In the genomic region with DNA sequence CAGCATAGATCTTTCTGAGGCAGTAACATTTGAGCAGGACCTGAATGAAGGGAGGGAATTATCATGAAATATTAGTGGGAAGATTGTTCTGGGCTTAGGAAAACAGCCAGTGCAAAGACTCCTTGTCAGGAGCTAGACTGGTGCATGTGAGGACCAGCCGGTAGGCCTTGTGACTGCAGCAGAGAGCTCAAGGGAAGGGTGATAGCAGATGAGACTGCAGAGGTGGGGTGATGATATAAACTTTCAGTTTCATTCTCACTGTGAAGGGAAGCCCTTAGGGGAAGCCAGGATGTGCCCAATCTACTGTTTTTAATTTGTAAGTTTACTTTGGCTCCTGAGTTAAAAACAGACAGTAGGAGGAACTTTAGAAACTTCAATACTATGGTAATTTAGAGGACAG, we compare ENCODE assay signal across 8 cellular contexts. TPM values are rescaled to one million over a fixed set of nuclear protein-coding genes. Genes with fewer than 3 reads are reported as not detected.
DNase-seq lines count a peak whose midpoint lies in the region; ATAC-seq and TF ChIP-seq lines count a peak whose summit lies in the region.

No MANE protein-coding gene starts in this region.

- peak; percentile 93 for ATAC-seq in GM19438 (IDR thresholded peaks at IDR 0.05; ENCODE audit: low read depth, unreplicated experiment)
- ATAC-seq in HG03469 (IDR thresholded peaks at IDR 0.05; ENCODE audit: unreplicated experiment) = peak; percentile 98
- no peak for ATAC-seq in WTC11

- H3K4me1 Mint-ChIP-seq in activated CD4-positive, alpha-beta memory T cell treated with anti-CD3 and anti-CD28 coated beads for 36 hours (ENCODE audit: low read depth) = peaks cover 46% of the 10 kb centered on the region
- no peaks in the 10 kb centered on the region for H3K4me1 Mint-ChIP-seq in WTC11

- no peak overlapping the region for H3K4me3 Mint-ChIP-seq in activated CD4-positive, alpha-beta memory T cell treated with anti-CD3 and anti-CD28 coated beads for 36 hours
- H3K4me3 Mint-ChIP-seq in WTC11 = no peak overlapping the region

- peaks cover 4% of the 10 kb centered on the region for H3K9me3 Mint-ChIP-seq in activated CD4-positive, alpha-beta memory T cell treated with anti-CD3 and anti-CD28 coated beads for 36 hours
- peaks cover 3% of the 10 kb centered on the region; the same call in 1 of the 2 replicates for H3K9me3 Mint-ChIP-seq in WTC11

- no peaks in the 10 kb centered on the region for H3K36me3 Mint-ChIP-seq in activated CD4-positive, alpha-beta memory T cell treated with anti-CD3 and anti-CD28 coated beads for 36 hours
- H3K36me3 Mint-ChIP-seq in WTC11 = no peaks in the 10 kb centered on the region

- no peak overlapping the region for H3K4me3 ChIP-seq in fibroblast of villous mesenchyme (ENCODE audit: low read depth, low read length)

- intact Hi-C loops in activated CD4-positive, alpha-beta memory T cell treated with anti-CD3 and anti-CD28 coated beads for 36 hours (cut with micrococcal nuclease) = loop anchor here (1.0 kb wide), 3 partner anchors 18 to 49 kb away; no protein-coding TSS in a partner anchor

- H3K27me3 Mint-ChIP-seq in activated CD4-positive, alpha-beta memory T cell treated with anti-CD3 and anti-CD28 coated beads for 36 hours = peaks cover 12% of the 10 kb centered on the region
- H3K27me3 Mint-ChIP-seq in WTC11 (ENCODE audit: low read depth) = no peaks in the 10 kb centered on the region

- H3K27ac Mint-ChIP-seq in activated CD4-positive, alpha-beta memory T cell treated with anti-CD3 and anti-CD28 coated beads for 36 hours = peak overlapping the region; percentile 13
- no peak overlapping the region for H3K27ac Mint-ChIP-seq in WTC11

- TF ChIP-seq CTCF in fibroblast of villous mesenchyme (IDR thresholded peaks at IDR 0.05; ENCODE audit: insufficient read depth, low read depth, low read length) (no peak), WTC11 (IDR thresholded peaks at IDR 0.05) (no peak)

- DNase-seq in AG08396 (ENCODE audit: low spot score) (peak; percentile 23), fibroblast of villous mesenchyme (ENCODE audit: low read depth) (peak; percentile 77), WTC11 (ENCODE audit: low spot score) (no peak), HuH-7.5 (ENCODE audit: low spot score) (no peak)
- peak; percentile 72 for DNase-seq in activated CD4-positive, alpha-beta memory T cell treated with anti-CD3 and anti-CD28 coated beads for 36 hours
- DNase-seq in stimulated activated CD4-positive, alpha-beta T cell treated with anti-CD3 and anti-CD28 coated beads, TNF-alpha, amount 100 ng/mL, for 48 hours (ENCODE audit: low read depth in 3 of 3) = peak; percentile 32 to 34 (median 33)

- POLR2A ChIA-PET in activated CD4-positive, alpha-beta memory T cell treated with anti-CD3 and anti-CD28 coated beads for 36 hours (lab: Charles Lee) = interaction anchor here (0.6 to 1.4 kb wide), 8 partner anchors 9 to 408 kb away, joined by 3 to 6 read pairs (median 3); no protein-coding TSS in a partner anchor
- POLR2A ChIA-PET in WTC11 (lab: Charles Lee) = no interaction called here

- CTCF ChIA-PET in activated CD4-positive, alpha-beta memory T cell treated with anti-CD3 and anti-CD28 coated beads for 36 hours (lab: Charles Lee) = interaction anchor here (0.8 to 1.7 kb wide), 8 partner anchors 9 to 298 kb away, joined by 3 to 12 read pairs (median 4); no protein-coding TSS in a partner anchor
- CTCF ChIA-PET in WTC11 (lab: Charles Lee) = no interaction called here

TF ChIP-seq in WTC11, 78 proteins besides CTCF, POLR2A, EP300 and RAD21:
- TF ChIP-seq TP53 (CRISPR knock-in tag; IDR thresholded peaks at IDR 0.05) (no peak), GRHL2 (CRISPR knock-in tag; IDR thresholded peaks at IDR 0.05; ENCODE audit: insufficient replicate concordance, severe bottlenecking) (no peak), AFF4 (CRISPR knock-in tag; IDR thresholded peaks at IDR 0.05; ENCODE audit: borderline replicate concordance) (no peak), CREM (CRISPR knock-in tag; IDR thresholded peaks at IDR 0.05) (no peak), KAT7 (CRISPR knock-in tag; IDR thresholded peaks at IDR 0.05; ENCODE audit: borderline replicate concordance) (no peak), PRRX2 (CRISPR knock-in tag; IDR thresholded peaks at IDR 0.05) (no peak), SMAD4 (CRISPR knock-in tag; IDR thresholded peaks at IDR 0.05) (no peak), MLX (CRISPR knock-in tag; IDR thresholded peaks at IDR 0.05) (no peak), CREB1 (CRISPR knock-in tag; IDR thresholded peaks at IDR 0.05) (no peak)
- TF ChIP-seq, protein P1, sequence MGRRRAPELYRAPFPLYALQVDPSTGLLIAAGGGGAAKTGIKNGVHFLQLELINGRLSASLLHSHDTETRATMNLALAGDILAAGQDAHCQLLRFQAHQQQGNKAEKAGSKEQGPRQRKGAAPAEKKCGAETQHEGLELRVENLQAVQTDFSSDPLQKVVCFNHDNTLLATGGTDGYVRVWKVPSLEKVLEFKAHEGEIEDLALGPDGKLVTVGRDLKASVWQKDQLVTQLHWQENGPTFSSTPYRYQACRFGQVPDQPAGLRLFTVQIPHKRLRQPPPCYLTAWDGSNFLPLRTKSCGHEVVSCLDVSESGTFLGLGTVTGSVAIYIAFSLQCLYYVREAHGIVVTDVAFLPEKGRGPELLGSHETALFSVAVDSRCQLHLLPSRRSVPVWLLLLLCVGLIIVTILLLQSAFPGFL (CRISPR knock-in tag; IDR thresholded peaks at IDR 0.05; ENCODE audit: borderline replicate concordance) = no peak
- TF ChIP-seq, protein P2, sequence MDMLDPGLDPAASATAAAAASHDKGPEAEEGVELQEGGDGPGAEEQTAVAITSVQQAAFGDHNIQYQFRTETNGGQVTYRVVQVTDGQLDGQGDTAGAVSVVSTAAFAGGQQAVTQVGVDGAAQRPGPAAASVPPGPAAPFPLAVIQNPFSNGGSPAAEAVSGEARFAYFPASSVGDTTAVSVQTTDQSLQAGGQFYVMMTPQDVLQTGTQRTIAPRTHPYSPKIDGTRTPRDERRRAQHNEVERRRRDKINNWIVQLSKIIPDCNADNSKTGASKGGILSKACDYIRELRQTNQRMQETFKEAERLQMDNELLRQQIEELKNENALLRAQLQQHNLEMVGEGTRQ (CRISPR knock-in tag; IDR thresholded peaks at IDR 0.05) = no peak

RNA-seq across cellular contexts. Expression of gene IL22, which starts 12.4 kb away (rescaled TPM):
- total RNA-seq in activated CD4-positive, alpha-beta memory T cell treated with anti-CD3 and anti-CD28 coated beads for 36 hours = 1 to 10 TPM; 5.4 to 6.4 TPM
- total RNA-seq in fibroblast of villous mesenchyme (not detected in 2 replicates), WTC11 (2021) (not detected in 3 replicates)

RNA-seq across cellular contexts. Expression of gene IL26, which starts 15.4 kb away (rescaled TPM):
- 1 to 10 TPM; 2.0 to 2.1 TPM for total RNA-seq in activated CD4-positive, alpha-beta memory T cell treated with anti-CD3 and anti-CD28 coated beads for 36 hours
- total RNA-seq in fibroblast of villous mesenchyme = not detected in 2 replicates
- not detected in 3 replicates for total RNA-seq in WTC11 (2021)

Comparison
In these comparisons a context has a peak if more than half of its experiments do, and no peak if none do; other contexts are left out.
1. DNase-seq: peak in AG08396 (single experiment), activated CD4-positive, alpha-beta memory T cell treated with anti-CD3 and anti-CD28 coated beads for 36 hours (single experiment), fibroblast of villous mesenchyme (single experiment) and stimulated activated CD4-positive, alpha-beta T cell treated with anti-CD3 and anti-CD28 coated beads, TNF-alpha, amount 100 ng/mL, for 48 hours (3 of 3); none in WTC11 (single experiment) and HuH-7.5 (single experiment).